ENCODE assay signal across 8 cellular contexts in the genomic region with DNA sequence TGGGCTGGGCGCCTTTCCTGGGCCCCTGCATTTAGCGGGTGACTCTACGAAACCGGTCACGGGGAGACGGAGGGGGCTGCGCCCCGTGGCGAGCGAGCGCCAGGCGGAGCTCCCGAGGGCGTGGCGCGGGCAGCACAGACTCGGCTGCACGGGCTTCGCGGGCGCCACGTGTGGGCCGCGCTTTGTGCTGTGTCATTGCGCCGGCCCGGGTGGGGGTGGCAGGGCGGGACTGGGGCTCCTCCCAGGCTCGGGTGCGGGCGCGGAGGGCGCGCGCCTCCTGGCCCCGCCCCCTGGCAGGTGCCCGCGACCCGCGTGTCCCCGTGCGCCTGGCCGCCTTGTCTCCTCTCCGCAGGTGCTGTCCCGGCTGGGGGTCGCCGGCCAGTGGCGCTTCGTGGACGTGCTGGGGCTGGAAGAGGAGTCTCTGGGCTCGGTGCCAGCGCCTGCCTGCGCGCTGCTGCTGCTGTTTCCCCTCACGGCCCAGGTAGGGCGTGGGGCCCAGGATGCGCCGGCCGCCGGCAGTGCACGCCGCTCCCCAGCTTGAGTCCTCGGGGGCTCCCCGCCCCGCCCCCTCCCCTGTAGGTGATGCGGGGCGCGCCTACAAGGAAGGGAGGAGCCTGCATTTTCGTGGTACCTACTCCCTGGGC.
A peak's percentile ranks its signal among the peaks of the same experiment; 100 is the strongest.
DNase-seq lines count a peak whose midpoint lies in the region; ATAC-seq lines count a peak whose summit lies in the region.

No MANE protein-coding gene starts in this region.

- peak; percentile 57 for ATAC-seq in GM19372 (IDR thresholded peaks at IDR 0.05; ENCODE audit: low read depth, unreplicated experiment)
- no peak for ATAC-seq in effector memory CD8-positive, alpha-beta T cell (replicated peaks)
- peak; percentile 77 to 79 for ATAC-seq in stimulated activated naive B cell treated with anti-CD40 and anti-IgM and Interleukin-4, amounts not matched to agents 10 μg/mL and 1 μg/mL and 100 μg/mL, for 72 hours (replicated peaks)

- no peak overlapping the region for H3K27ac Mint-ChIP-seq in T-helper 1 cell treated with Interleukin-12 subunit alpha and Interleukin-12 subunit beta and Interleukin-4 antibody, amounts not matched to agents 30 μg/mL and 1 μg/mL, for 36 hours
- H3K27ac Mint-ChIP-seq in effector memory CD8-positive, alpha-beta T cell: no peak overlapping the region
- no peak overlapping the region for H3K27ac Mint-ChIP-seq in stimulated activated naive B cell treated with anti-CD40 and anti-IgM and Interleukin-4, amounts not matched to agents 10 μg/mL and 1 μg/mL and 100 μg/mL, for 72 hours

- DNase-seq in CD1c-positive myeloid dendritic cell (ENCODE audit: extremely low spot score) (peak; percentile 83), HuH-7 (ENCODE audit: low spot score) (peak; percentile 42), medulla oblongata (ENCODE audit: extremely low spot score) (peak; percentile 46), NCI-H446 treated with DMSO at 0.1 percent for 48 hours (lab: John Stamatoyannopoulos, UW) (no peak)
- no peak for DNase-seq in effector memory CD8-positive, alpha-beta T cell
- DNase-seq in stimulated activated naive B cell treated with anti-CD40 and anti-IgM and Interleukin-4, amounts not matched to agents 10 μg/mL and 1 μg/mL and 100 μg/mL, for 72 hours: peak; percentile 3

- peak overlapping the region; percentile 54 for H3K4me3 Mint-ChIP-seq in T-helper 1 cell treated with Interleukin-12 subunit alpha and Interleukin-12 subunit beta and Interleukin-4 antibody, amounts not matched to agents 30 μg/mL and 1 μg/mL, for 36 hours
- peak overlapping the region; percentile 7 to 34 for H3K4me3 Mint-ChIP-seq in effector memory CD8-positive, alpha-beta T cell
- peak overlapping the region; percentile 71 to 77 for H3K4me3 Mint-ChIP-seq in stimulated activated naive B cell treated with anti-CD40 and anti-IgM and Interleukin-4, amounts not matched to agents 10 μg/mL and 1 μg/mL and 100 μg/mL, for 72 hours

- peaks cover 5% of the 10 kb centered on the region for H3K4me1 Mint-ChIP-seq in T-helper 1 cell treated with Interleukin-12 subunit alpha and Interleukin-12 subunit beta and Interleukin-4 antibody, amounts not matched to agents 30 μg/mL and 1 μg/mL, for 36 hours (ENCODE audit: low read depth)
- no peaks in the 10 kb centered on the region for H3K4me1 Mint-ChIP-seq in effector memory CD8-positive, alpha-beta T cell (ENCODE audit: low read depth in 2 of 2)
- H3K4me1 Mint-ChIP-seq in stimulated activated naive B cell treated with anti-CD40 and anti-IgM and Interleukin-4, amounts not matched to agents 10 μg/mL and 1 μg/mL and 100 μg/mL, for 72 hours: peaks cover 8 to 14% of the 10 kb centered on the region in 2 donors

- H3K27me3 Mint-ChIP-seq in T-helper 1 cell treated with Interleukin-12 subunit alpha and Interleukin-12 subunit beta and Interleukin-4 antibody, amounts not matched to agents 30 μg/mL and 1 μg/mL, for 36 hours (ENCODE audit: low read depth): peaks cover 61% of the 10 kb centered on the region
- H3K27me3 Mint-ChIP-seq in effector memory CD8-positive, alpha-beta T cell: peaks cover 31 to 39% of the 10 kb centered on the region in 2 donors
- peaks cover 39 to 40% of the 10 kb centered on the region in 2 donors for H3K27me3 Mint-ChIP-seq in stimulated activated naive B cell treated with anti-CD40 and anti-IgM and Interleukin-4, amounts not matched to agents 10 μg/mL and 1 μg/mL and 100 μg/mL, for 72 hours

- H3K9me3 Mint-ChIP-seq in T-helper 1 cell treated with Interleukin-12 subunit alpha and Interleukin-12 subunit beta and Interleukin-4 antibody, amounts not matched to agents 30 μg/mL and 1 μg/mL, for 36 hours: no peaks in the 10 kb centered on the region
- no peaks in the 10 kb centered on the region for H3K9me3 Mint-ChIP-seq in effector memory CD8-positive, alpha-beta T cell
- H3K9me3 Mint-ChIP-seq in stimulated activated naive B cell treated with anti-CD40 and anti-IgM and Interleukin-4, amounts not matched to agents 10 μg/mL and 1 μg/mL and 100 μg/mL, for 72 hours: no peaks in the 10 kb centered on the region

- no peaks in the 10 kb centered on the region for H3K36me3 Mint-ChIP-seq in T-helper 1 cell treated with Interleukin-12 subunit alpha and Interleukin-12 subunit beta and Interleukin-4 antibody, amounts not matched to agents 30 μg/mL and 1 μg/mL, for 36 hours (ENCODE audit: low read depth)
- H3K36me3 Mint-ChIP-seq in effector memory CD8-positive, alpha-beta T cell (ENCODE audit: insufficient read depth): peaks cover under 1% of the 10 kb centered on the region
- no peaks in the 10 kb centered on the region for H3K36me3 Mint-ChIP-seq in stimulated activated naive B cell treated with anti-CD40 and anti-IgM and Interleukin-4, amounts not matched to agents 10 μg/mL and 1 μg/mL and 100 μg/mL, for 72 hours

Comparison
In these comparisons a context has a peak if more than half of its experiments do, and no peak if none do; other contexts are left out.
1. DNase-seq: peak in CD1c-positive myeloid dendritic cell (single experiment), HuH-7 (single experiment), medulla oblongata (single experiment) and stimulated activated naive B cell treated with anti-CD40 and anti-IgM and Interleukin-4, amounts not matched to agents 10 μg/mL and 1 μg/mL and 100 μg/mL, for 72 hours (single experiment); none in effector memory CD8-positive, alpha-beta T cell (0 of 3) and NCI-H446 treated with DMSO at 0.1 percent for 48 hours (single experiment).
2. H3K4me3 Mint-ChIP-seq: peak in every context shown above with its lines; median percentile 74 in stimulated activated naive B cell treated with anti-CD40 and anti-IgM and Interleukin-4, amounts not matched to agents 10 μg/mL and 1 μg/mL and 100 μg/mL, for 72 hours; 54 in T-helper 1 cell treated with Interleukin-12 subunit alpha and Interleukin-12 subunit beta and Interleukin-4 antibody, amounts not matched to agents 30 μg/mL and 1 μg/mL, for 36 hours; 20 in effector memory CD8-positive, alpha-beta T cell.